Comparison of ENCODE assay signal across 2 cellular contexts in genomic region chr2:118723394-118723793, GRCh38.
TF ChIP-seq lines count a peak whose summit lies in the region.

No MANE protein-coding gene starts in this region.

TF ChIP-seq in SK-N-SH treated with all-trans-retinoic acid at 6 μM for 48 hours, 23 proteins besides CTCF, POLR2A, EP300 and RAD21 (continued from another document):
- TF ChIP-seq TSHZ2 (CRISPR knock-in tag; IDR thresholded peaks at IDR 0.05) (no peak), RARB (CRISPR knock-in tag; IDR thresholded peaks at IDR 0.05) (no peak), ESRRG (CRISPR knock-in tag; IDR thresholded peaks at IDR 0.05) (no peak), ZFP3 (CRISPR knock-in tag; IDR thresholded peaks at IDR 0.05) (no peak), PPARA (CRISPR knock-in tag; IDR thresholded peaks at IDR 0.05; ENCODE audit: borderline replicate concordance) (no peak), GLIS3 (CRISPR knock-in tag; IDR thresholded peaks at IDR 0.05) (no peak), BACH2 (CRISPR knock-in tag; IDR thresholded peaks at IDR 0.05; ENCODE audit: borderline replicate concordance) (no peak), ZFP30 (CRISPR knock-in tag; IDR thresholded peaks at IDR 0.05) (no peak), TCF4 (CRISPR knock-in tag; IDR thresholded peaks at IDR 0.05; ENCODE audit: borderline replicate concordance) (no peak), CSDC2 (CRISPR knock-in tag; IDR thresholded peaks at IDR 0.05) (no peak)
TF ChIP-seq in SK-N-SH treated with all-trans-retinoic acid at 6 μM for 48 hours: peak in this region for 0.

TF ChIP-seq in SK-N-SH, 30 proteins besides CTCF, POLR2A, EP300 and RAD21 (continued from another document):
- TF ChIP-seq ZBTB33 (IDR thresholded peaks at IDR 0.05; ENCODE audit: borderline replicate concordance, low read depth), result no peak
- no peak for TF ChIP-seq REST (IDR thresholded peaks at IDR 0.05; ENCODE audit: low read depth, low read length)
- TF ChIP-seq RXRA (IDR thresholded peaks at IDR 0.05; ENCODE audit: borderline replicate concordance, low read depth), result no peak
- no peak for TF ChIP-seq MAX (IDR thresholded peaks at IDR 0.05; ENCODE audit: low read depth)
- TF ChIP-seq MXI1 (IDR thresholded peaks at IDR 0.05; ENCODE audit: low read depth, low read length), result no peak
- TF ChIP-seq ELF1 (IDR thresholded peaks at IDR 0.05), result no peak
- TF ChIP-seq SIN3A (IDR thresholded peaks at IDR 0.05; ENCODE audit: borderline replicate concordance, low read depth, low read length), result no peak
